8 cellular contexts compared by ENCODE assay signal in genomic region chr6:99330159-99330558, GRCh38. TPM values are rescaled to one million over a fixed set of nuclear protein-coding genes. Genes with fewer than 3 reads are reported as not detected.
A peak's percentile ranks its signal among the peaks of the same experiment; 100 is the strongest.
DNase-seq lines count a peak whose midpoint lies in the region; ATAC-seq, FAIRE-seq and TF ChIP-seq lines count a peak whose summit lies in the region.

No MANE protein-coding gene starts in this region.

- no peak overlapping the region for H3K4me3 ChIP-seq in ACC112 (ENCODE audit: low read depth, low read length)
- no peak overlapping the region for H3K4me3 ChIP-seq in WERI-Rb-1 (ENCODE audit: low read depth, low read length)

- DNase-seq in GM12891 (ENCODE audit: insufficient read length, low spot score), result peak; percentile 39
- DNase-seq in NAMALWA (ENCODE audit: low spot score), result peak; percentile 85
- DNase-seq in WERI-Rb-1, result peak; percentile 57
- DNase-seq in chondrocyte (ENCODE audit: low spot score), result no peak
- peak; percentile 87 for DNase-seq in medulla oblongata (ENCODE audit: extremely low spot score)
- DNase-seq in stimulated activated CD8-positive, alpha-beta memory T cell treated with anti-CD3 and anti-CD28 coated beads, Interleukin-4, amount 100 ng/mL, for 4 hours (ENCODE audit: low read depth in 2 of 2, low spot score in 1 of 2), result peak; percentile 4

- TF ChIP-seq CTCF in WERI-Rb-1 (IDR thresholded peaks at IDR 0.05; ENCODE audit: low read depth, low read length), result peak; percentile 72
- peak; percentile 90 for TF ChIP-seq CTCF in chondrocyte (IDR thresholded peaks at IDR 0.05)

- peak; percentile 69 for ATAC-seq in HG02642 (IDR thresholded peaks at IDR 0.05; ENCODE audit: poor library complexity, unreplicated experiment)

- peak overlapping the region; percentile 9 for H2AFZ ChIP-seq in ACC112 (ENCODE audit: low read length, unreplicated experiment)

- H3K4me3 Mint-ChIP-seq in chondrocyte (ENCODE audit: unreplicated experiment), result no peak overlapping the region

- peaks cover 3% of the 10 kb centered on the region for H3K4me1 Mint-ChIP-seq in chondrocyte (ENCODE audit: low read depth)

- H3K27me3 ChIP-seq in ACC112 (ENCODE audit: insufficient read depth, low read length) (no peaks in the 10 kb centered on the region), WERI-Rb-1 (ENCODE audit: insufficient read depth, low read depth, severe bottlenecking) (no peaks in the 10 kb centered on the region)

- H3K36me3 ChIP-seq in ACC112 (ENCODE audit: insufficient read depth, low read length) (no peaks in the 10 kb centered on the region), WERI-Rb-1 (peaks cover 44% of the 10 kb centered on the region)

- TF ChIP-seq POLR2A in GM12891 (IDR thresholded peaks at IDR 0.05; ENCODE audit: low read depth, low read length), result no peak

- H3K27ac Mint-ChIP-seq in chondrocyte (ENCODE audit: unreplicated experiment), result peak overlapping the region; percentile 25

- no peaks in the 10 kb centered on the region for H3K9me3 Mint-ChIP-seq in chondrocyte (ENCODE audit: low read depth)

- H3K79me2 ChIP-seq in ACC112 (ENCODE audit: control insufficient read depth, insufficient read depth, low read length, unreplicated experiment), result no peaks in the 10 kb centered on the region

- no peaks in the 10 kb centered on the region for H3K27me3 Mint-ChIP-seq in chondrocyte (ENCODE audit: low read depth)

- FAIRE-seq in GM12891 (lab: Jason Lieb, UNC), result peak; percentile 94

- no peaks in the 10 kb centered on the region for H3K9me3 ChIP-seq in WERI-Rb-1 (ENCODE audit: severe bottlenecking)

- no peaks in the 10 kb centered on the region for H3K36me3 Mint-ChIP-seq in chondrocyte (ENCODE audit: low read depth)

- no peak overlapping the region for H3K27ac ChIP-seq in ACC112 (ENCODE audit: low read depth, low read length)
- no peak overlapping the region for H3K27ac ChIP-seq in WERI-Rb-1

- no peaks in the 10 kb centered on the region for H3K4me1 ChIP-seq in ACC112 (ENCODE audit: control insufficient read depth, insufficient read depth, low read length, unreplicated experiment)

TF ChIP-seq in GM12891, 5 proteins besides CTCF, POLR2A, EP300 and RAD21:
- TF ChIP-seq SPI1 (IDR thresholded peaks at IDR 0.05; ENCODE audit: low read depth, low read length), result peak; percentile 75
- TF ChIP-seq PAX5 (IDR thresholded peaks at IDR 0.05; ENCODE audit: insufficient read depth, low read length, severe bottlenecking), result no peak

RNA-seq across cellular contexts. Expression of gene FAXC, which starts 19.3 kb away (rescaled TPM):
- not detected for polyA plus RNA-seq in GM12891 (2012; ENCODE audit: low read depth, missing spikeins)
- total RNA-seq in chondrocyte, result 6.8 to 9.7 TPM (median 8.0 TPM) in 3 replicates
